ENCODE assay signal across 8 cellular contexts in the genomic region with DNA sequence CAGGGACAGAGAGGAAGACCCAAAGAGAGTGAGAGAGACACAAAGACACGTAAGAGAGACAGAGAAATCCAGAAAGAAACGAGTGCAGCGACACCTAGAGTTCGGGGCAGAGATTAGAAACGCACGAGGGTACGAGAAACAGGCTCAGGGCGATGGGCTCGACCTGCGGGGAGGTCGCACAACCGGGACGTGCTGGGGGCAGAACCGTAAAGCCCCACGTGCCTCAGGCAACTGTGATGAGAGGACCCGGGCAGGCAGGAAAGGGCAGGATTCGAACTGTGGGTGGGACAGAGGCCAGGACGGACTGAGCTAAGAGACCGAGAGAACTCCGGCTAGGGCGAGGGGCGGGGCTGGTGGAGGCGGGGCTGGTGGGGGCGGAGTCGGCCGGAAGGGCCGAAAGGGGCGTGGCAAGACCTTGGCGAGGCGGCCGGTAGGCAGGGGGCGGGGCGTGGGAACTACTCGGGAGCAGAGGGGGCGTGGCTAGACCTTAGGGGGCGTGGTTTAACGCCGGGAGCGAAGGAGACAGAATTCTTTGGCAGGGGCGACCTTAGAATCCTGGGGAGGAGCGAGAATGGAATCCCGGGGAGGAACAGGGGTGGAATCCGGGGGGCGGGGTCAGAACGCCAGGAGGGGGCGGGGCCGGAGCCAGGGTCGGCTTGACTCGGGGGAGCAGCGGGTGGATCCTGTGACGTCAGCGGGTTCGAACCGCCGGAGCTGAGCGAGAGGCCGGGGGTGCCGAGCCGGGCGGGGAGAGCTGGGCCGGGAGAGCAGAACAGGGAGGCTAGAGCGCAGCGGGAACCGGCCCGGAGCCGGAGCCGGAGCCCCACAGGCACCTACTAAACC. TPM values are rescaled to one million over a fixed set of nuclear protein-coding genes. Genes with fewer than 3 reads are reported as not detected.
DNase-seq lines count a peak whose midpoint lies in the region; ATAC-seq and TF ChIP-seq lines count a peak whose summit lies in the region.

A gene (plus strand): TSS at position 686 of the 843 bp plus-strand sequence. CDS start 229 bp downstream, outside the sequence.

- intact Hi-C loops in psoas muscle (cut with DNase I) = loop anchor here in 1 of 2 donors (1.0 to 10.0 kb wide), 3 partner anchors 121 to 271 kb away; no protein-coding TSS in a partner anchor
- intact Hi-C loops in upper lobe of right lung (cut with DNase I) = no loop called here

- peaks cover 36% of the 10 kb centered on the region for H3K79me2 ChIP-seq in ACC112 (ENCODE audit: control insufficient read depth, insufficient read depth, low read length, unreplicated experiment)

- ATAC-seq in GM19351 (IDR thresholded peaks at IDR 0.05; ENCODE audit: unreplicated experiment) = peak; percentile 57
- ATAC-seq in psoas muscle = peak; percentile 89 to 92 (median 90)
- ATAC-seq in upper lobe of right lung = peak; percentile 89

- H3K4me3 ChIP-seq in ACC112 (ENCODE audit: low read depth, low read length) (peak within 1 kb of the TSS; percentile 91), right atrium auricular region (peak within 1 kb of the TSS; percentile 96 to 100), psoas muscle (peak within 1 kb of the TSS; percentile 78), upper lobe of right lung (peak within 1 kb of the TSS; percentile 90)

- DNase-seq in NCI-H187 (lab: John Stamatoyannopoulos, UW) = peak; percentile 31 to 71
- peak; percentile 59 for DNase-seq in T-helper 22 cell (ENCODE audit: low read depth)
- DNase-seq in anterior cingulate cortex (lab: John Stamatoyannopoulos, UW) = peak; percentile 26 to 95 (median 84)
- DNase-seq in right atrium auricular region (ENCODE audit: low spot score) = peak; percentile 99
- DNase-seq in psoas muscle = peak; percentile 100
- peak; percentile 100 for DNase-seq in upper lobe of right lung

- H3K27me3 ChIP-seq in ACC112 (ENCODE audit: insufficient read depth, low read length) = no peaks in the 10 kb centered on the region
- no peaks in the 10 kb centered on the region for H3K27me3 ChIP-seq in right atrium auricular region
- no peaks in the 10 kb centered on the region for H3K27me3 ChIP-seq in psoas muscle (ENCODE audit: insufficient read depth in 3 of 3, low read length in 2 of 3)
- H3K27me3 ChIP-seq in upper lobe of right lung = no peaks in the 10 kb centered on the region

- H3K9me3 ChIP-seq in right atrium auricular region (no peaks in the 10 kb centered on the region), psoas muscle (no peaks in the 10 kb centered on the region), upper lobe of right lung (no peaks in the 10 kb centered on the region)

- H3K27ac ChIP-seq in ACC112 (ENCODE audit: low read depth, low read length) = peak within 1 kb of the TSS; percentile 68
- H3K27ac ChIP-seq in right atrium auricular region = peak within 1 kb of the TSS; percentile 96 to 99
- peak within 1 kb of the TSS; percentile 83 for H3K27ac ChIP-seq in psoas muscle
- H3K27ac ChIP-seq in upper lobe of right lung = peak within 1 kb of the TSS; percentile 95

- H3K36me3 ChIP-seq in ACC112 (ENCODE audit: insufficient read depth, low read length) = no peaks in the 10 kb centered on the region
- no peaks in the 10 kb centered on the region for H3K36me3 ChIP-seq in right atrium auricular region
- no peaks in the 10 kb centered on the region for H3K36me3 ChIP-seq in psoas muscle (ENCODE audit: insufficient read depth in 1 of 2, low read depth in 1 of 2)
- H3K36me3 ChIP-seq in upper lobe of right lung = no peaks in the 10 kb centered on the region

- H3K4me1 ChIP-seq in ACC112 (ENCODE audit: control insufficient read depth, insufficient read depth, low read length, unreplicated experiment) = peaks cover 8% of the 10 kb centered on the region
- peaks cover 0 to 49% of the 10 kb centered on the region in 2 donors for H3K4me1 ChIP-seq in right atrium auricular region
- H3K4me1 ChIP-seq in psoas muscle = no peaks in the 10 kb centered on the region
- peaks cover 28% of the 10 kb centered on the region for H3K4me1 ChIP-seq in upper lobe of right lung

- TF ChIP-seq CTCF in right atrium auricular region (IDR thresholded peaks at IDR 0.05) = peak; percentile 65 to 79
- peak; percentile 55 for TF ChIP-seq CTCF in psoas muscle (IDR thresholded peaks at IDR 0.05)
- TF ChIP-seq CTCF in upper lobe of right lung (IDR thresholded peaks at IDR 0.05) = peak; percentile 68

- peak within 1 kb of the TSS; percentile 71 for H2AFZ ChIP-seq in ACC112 (ENCODE audit: low read length, unreplicated experiment)

- WGBS in psoas muscle, 3 donors = 1% methylated on average over 37 to 67 of the region's 67 CpGs

RNA-seq across cellular contexts. Expression of the gene that starts here (rescaled TPM):
- total RNA-seq in right atrium auricular region (10 to 100 TPM; 65.1 to 95.7 TPM), psoas muscle (10 to 100 TPM; 17.5 to 32.9 (median 24.1) TPM), upper lobe of right lung (108 TPM)
- 10 to 100 TPM in 2 of 3 donors, 1 to 10 TPM in 1; 9.0 to 18.1 (median 11.2) TPM for polyA plus RNA-seq in psoas muscle

Comparison
In these comparisons a context has a peak if more than half of its experiments do, and no peak if none do; other contexts are left out.
1. Peak in every context shown above with its lines: DNase-seq, ATAC-seq, H3K4me3 ChIP-seq and H3K27ac ChIP-seq.